In genomic region chr5:122469520-122469919, GRCh38 we compare ENCODE assay signal across 23 cellular contexts.
"Had no signal": no experiment of that assay in that cellular context is flagged by ENCODE, and none has a peak within 500 bp of the region (broad histone marks: within the 10 kb centered on the region; RNA-seq: fewer than 3 reads in every experiment).

No MANE protein-coding gene starts in this region.

- H3K4me3 ChIP-seq: left ventricle myocardium inferior, lung, ovary, right atrium auricular region, right lobe of liver, stomach, testis, thyroid gland, uterus had no signal

- H3K36me3 ChIP-seq: left ventricle myocardium inferior, ovary, right atrium auricular region, stomach, thyroid gland, uterus had no signal

- DNase-seq: hypothalamus; immature natural killer cell; kidney; left ventricle myocardium inferior; naive B cell; natural killer cell; ovary; right lobe of liver; stimulated activated CD4-positive, alpha-beta T cell treated with anti-CD3 and anti-CD28 coated beads, Interleukin-12 subunit alpha, Interleukin-12 subunit beta, amount 100 ng/mL, for 4 hours; stimulated activated CD4-positive, alpha-beta T cell treated with anti-CD3 and anti-CD28 coated beads, Interleukin-15, amount 100 ng/mL, for 24 hours; stimulated activated CD4-positive, alpha-beta T cell treated with anti-CD3 and anti-CD28 coated beads, Interleukin-2, amount 100 ng/mL, for 24 hours; stimulated activated CD4-positive, alpha-beta T cell treated with anti-CD3 and anti-CD28 coated beads, Interleukin-4, amount 100 ng/mL, for 1 hour; stimulated activated naive B cell treated with anti-CD40 and anti-IgM and Interleukin-4, amounts not matched to agents 10 μg/mL and 1 μg/mL and 100 μg/mL, for 72 hours; stimulated activated naive CD8-positive, alpha-beta T cell treated with anti-CD3 and anti-CD28 coated beads, Interleukin-15, Interleukin-2, amounts not matched to agents 100 U/mL and 50 U/mL, for 24 hours; stomach; testis; thyroid gland; trophoblast cell; uterus had no signal

- H3K9me3 Mint-ChIP-seq: naive B cell; stimulated activated naive B cell treated with anti-CD40 and anti-IgM and Interleukin-4, amounts not matched to agents 10 μg/mL and 1 μg/mL and 100 μg/mL, for 72 hours had no signal

- FAIRE-seq: islet of Langerhans, kidney had no signal

- H3K4me1 Mint-ChIP-seq: immature natural killer cell; naive B cell; natural killer cell; stimulated activated naive B cell treated with anti-CD40 and anti-IgM and Interleukin-4, amounts not matched to agents 10 μg/mL and 1 μg/mL and 100 μg/mL, for 72 hours had no signal

- ATAC-seq: natural killer cell; right lobe of liver; stimulated activated naive B cell treated with anti-CD40 and anti-IgM and Interleukin-4, amounts not matched to agents 10 μg/mL and 1 μg/mL and 100 μg/mL, for 72 hours; stimulated activated naive CD8-positive, alpha-beta T cell treated with anti-CD3 and anti-CD28 coated beads, Interleukin-15, Interleukin-2, amounts not matched to agents 100 U/mL and 50 U/mL, for 24 hours had no signal

- H3K36me3 Mint-ChIP-seq: immature natural killer cell; naive B cell; natural killer cell; stimulated activated naive B cell treated with anti-CD40 and anti-IgM and Interleukin-4, amounts not matched to agents 10 μg/mL and 1 μg/mL and 100 μg/mL, for 72 hours had no signal

- H3K27me3 ChIP-seq: ovary, right atrium auricular region, right lobe of liver, stomach, testis, thyroid gland, uterus had no signal

- H3K4me3 Mint-ChIP-seq: immature natural killer cell; naive B cell; natural killer cell; stimulated activated naive B cell treated with anti-CD40 and anti-IgM and Interleukin-4, amounts not matched to agents 10 μg/mL and 1 μg/mL and 100 μg/mL, for 72 hours had no signal

- H3K27ac Mint-ChIP-seq: immature natural killer cell; naive B cell; natural killer cell; progenitor cell of endocrine pancreas; stimulated activated naive B cell treated with anti-CD40 and anti-IgM and Interleukin-4, amounts not matched to agents 10 μg/mL and 1 μg/mL and 100 μg/mL, for 72 hours had no signal

- H3K4me1 ChIP-seq: right atrium auricular region, stomach, testis, thyroid gland, uterus had no signal

- H3K9me3 ChIP-seq: left ventricle myocardium inferior, ovary, right atrium auricular region, right lobe of liver, stomach, testis, thyroid gland, uterus had no signal

- H3K27ac ChIP-seq: left ventricle myocardium inferior, ovary, right atrium auricular region, right lobe of liver, stomach, testis, thyroid gland, uterus had no signal
